In the genomic region with DNA sequence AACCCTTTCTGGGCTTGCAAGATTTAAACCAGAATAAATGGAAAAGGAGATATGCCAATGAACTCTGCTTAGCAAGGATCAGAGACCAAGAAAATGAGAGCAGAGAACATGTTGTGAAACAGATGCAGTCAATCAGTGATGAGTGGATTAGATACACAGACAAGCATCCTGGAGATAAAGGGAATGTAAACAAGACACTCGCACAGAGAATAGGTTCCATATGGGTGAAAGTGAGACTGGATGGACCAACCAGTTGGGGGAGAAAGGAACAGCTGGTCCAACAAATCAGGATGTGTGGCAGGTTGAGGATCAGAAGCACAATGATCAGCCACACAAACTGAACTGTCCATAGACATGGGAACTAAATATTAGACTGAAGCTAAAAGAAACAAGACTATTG, we compare ENCODE assay signal across 19 cellular contexts.
A peak's percentile ranks its signal among the peaks of the same experiment; 100 is the strongest.
DNase-seq lines count a peak whose midpoint lies in the region; ATAC-seq and TF ChIP-seq lines count a peak whose summit lies in the region.
"Had no signal": no experiment of that assay in that cellular context is flagged by ENCODE, and none has a peak within 500 bp of the region (broad histone marks: within the 10 kb centered on the region; RNA-seq: fewer than 3 reads in every experiment).

No MANE protein-coding gene starts in this region.

- no peaks in the 10 kb centered on the region for H3K27me3 ChIP-seq in heart right ventricle
- H3K27me3 ChIP-seq: Peyer's patch, upper lobe of left lung had no signal

- intact Hi-C loops in heart right ventricle (cut with DNase I): no loop called here

- no peak for TF ChIP-seq CTCF in heart right ventricle (IDR thresholded peaks at IDR 0.05)

- no peak overlapping the region for H3K27ac ChIP-seq in heart right ventricle
- H3K27ac ChIP-seq: HL-60, Peyer's patch, skin epidermis, upper lobe of left lung had no signal

- ATAC-seq in heart right ventricle (no peak), HG02571 (IDR thresholded peaks at IDR 0.05; ENCODE audit: unreplicated experiment) (no peak), GM18868 (IDR thresholded peaks at IDR 0.05; ENCODE audit: unreplicated experiment) (no peak)
- ATAC-seq: left colon had no signal

- H3K9me3 ChIP-seq in heart right ventricle: no peaks in the 10 kb centered on the region
- H3K9me3 ChIP-seq: Peyer's patch, upper lobe of left lung had no signal

- no peaks in the 10 kb centered on the region for H3K4me1 ChIP-seq in heart right ventricle
- H3K4me1 ChIP-seq: Peyer's patch, upper lobe of left lung had no signal

- DNase-seq in NCI-H2029 (lab: John Stamatoyannopoulos, UW) (peak; percentile 5), NCI-H2029 treated with DMSO at 0.1 percent for 48 hours (lab: John Stamatoyannopoulos, UW) (no peak), NCI-H345 treated with DMSO at 0.1 percent for 48 hours (lab: John Stamatoyannopoulos, UW; ENCODE audit: unreplicated experiment) (peak; percentile 77), SHP77 treated with DMSO at 0.1 percent for 48 hours (lab: John Stamatoyannopoulos, UW) (peak; percentile 18), NCI-H1436 treated with DMSO at 0.1 percent for 48 hours (lab: John Stamatoyannopoulos, UW) (no peak), heart right ventricle (no peak)
- DNase-seq: activated CD4-positive, alpha-beta T cell treated with anti-CD3 and anti-CD28 coated beads for 1 hour; activated T-cell treated with anti-CD3 and anti-CD28 coated beads, Interleukin-2, amount 50 U/mL, for 1 hour; CD8-positive, alpha-beta memory T cell; H9; Kasumi-1; left colon; Peyer's patch; stimulated activated CD4-positive, alpha-beta T cell treated with anti-CD3 and anti-CD28 coated beads, Interleukin-1b, Interleukin-23, amount 100 ng/mL, for 48 hours; upper lobe of left lung had no signal

- H3K36me3 ChIP-seq in heart right ventricle: no peaks in the 10 kb centered on the region
- H3K36me3 ChIP-seq: Peyer's patch, upper lobe of left lung had no signal

- H3K4me3 ChIP-seq in heart right ventricle: no peak overlapping the region
- H3K4me3 ChIP-seq: Peyer's patch, skin epidermis, upper lobe of left lung had no signal

- WGBS in heart right ventricle, 2 donors: 49 to 56% methylated on average over 1 of the region's 1 CpG

Comparison
In these comparisons a context has a peak if more than half of its experiments do, and no peak if none do; other contexts are left out.
1. DNase-seq: peak in NCI-H2029 (single experiment), NCI-H345 treated with DMSO at 0.1 percent for 48 hours (single experiment) and SHP77 treated with DMSO at 0.1 percent for 48 hours (single experiment); none in NCI-H2029 treated with DMSO at 0.1 percent for 48 hours (single experiment), NCI-H1436 treated with DMSO at 0.1 percent for 48 hours (single experiment) and heart right ventricle (0 of 2).